ENCODE assay signal across 12 cellular contexts in the genomic region with DNA sequence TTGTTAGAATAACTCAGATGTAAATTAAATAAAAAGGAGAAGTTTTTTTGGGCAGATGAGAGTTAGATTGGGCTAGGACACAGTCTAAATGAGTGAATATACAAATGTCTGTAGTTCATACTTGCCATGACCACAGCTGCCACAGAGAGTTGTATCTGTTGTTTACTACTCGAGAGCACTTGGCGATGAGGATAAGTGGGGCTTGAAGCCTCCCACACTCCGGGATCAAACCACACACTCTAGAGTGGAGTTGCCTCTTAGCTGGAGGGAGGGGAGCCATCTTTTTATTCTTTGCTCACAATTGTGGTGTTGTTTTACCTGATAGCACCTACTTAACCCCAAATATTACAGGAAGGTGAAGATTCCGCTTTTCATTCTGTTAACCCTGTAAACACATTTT. TPM values are rescaled to one million over a fixed set of nuclear protein-coding genes. Genes with fewer than 3 reads are reported as not detected.
"Had no signal": no experiment of that assay in that cellular context is flagged by ENCODE, and none has a peak within 500 bp of the region (broad histone marks: within the 10 kb centered on the region; RNA-seq: fewer than 3 reads in every experiment).

No MANE protein-coding gene starts in this region.

- H3K27ac ChIP-seq: neural progenitor cell, ovary, right lobe of liver, WERI-Rb-1 had no signal

- H3K4me1 Mint-ChIP-seq: activated CD8-positive, alpha-beta memory T cell treated with anti-CD3 and anti-CD28 coated beads, Interleukin-2, amount 10 ng/mL, durations not matched to agents 7 days and 5 days; naive B cell; neural progenitor cell; stimulated activated naive CD8-positive, alpha-beta T cell treated with anti-CD3 and anti-CD28 coated beads, Interleukin-15, amount 100 ng/mL, for 72 hours had no signal

- H3K4me3 ChIP-seq: neural progenitor cell, ovary, right lobe of liver had no signal

- H3K36me3 Mint-ChIP-seq: activated CD4-positive, alpha-beta memory T cell treated with anti-CD3 and anti-CD28 coated beads for 36 hours; activated CD8-positive, alpha-beta memory T cell treated with anti-CD3 and anti-CD28 coated beads, Interleukin-2, amount 10 ng/mL, durations not matched to agents 7 days and 5 days; naive B cell; neural progenitor cell had no signal

- H3K4me2 ChIP-seq: neural progenitor cell had no signal

- H3K4me3 Mint-ChIP-seq: activated CD4-positive, alpha-beta memory T cell treated with anti-CD3 and anti-CD28 coated beads for 36 hours; activated CD8-positive, alpha-beta memory T cell treated with anti-CD3 and anti-CD28 coated beads, Interleukin-2, amount 10 ng/mL, durations not matched to agents 7 days and 5 days; activated T-cell treated with anti-CD3 and anti-CD28 coated beads, Interleukin-2, amount 50 U/mL, for 24 hours; naive B cell; neural progenitor cell; stimulated activated naive CD8-positive, alpha-beta T cell treated with anti-CD3 and anti-CD28 coated beads, Interleukin-15, amount 100 ng/mL, for 72 hours had no signal

- H3K36me3 ChIP-seq: neural progenitor cell, ovary, right lobe of liver, WERI-Rb-1 had no signal

- H3K27me3 ChIP-seq: neural progenitor cell, ovary, right lobe of liver had no signal

- H3K4me1 ChIP-seq: right lobe of liver had no signal

- H3K9me3 Mint-ChIP-seq: activated CD4-positive, alpha-beta memory T cell treated with anti-CD3 and anti-CD28 coated beads for 36 hours; activated T-cell treated with anti-CD3 and anti-CD28 coated beads, Interleukin-2, amount 50 U/mL, for 24 hours; naive B cell; neural progenitor cell; stimulated activated naive CD8-positive, alpha-beta T cell treated with anti-CD3 and anti-CD28 coated beads, Interleukin-15, amount 100 ng/mL, for 72 hours had no signal

- H3K9ac ChIP-seq: neural progenitor cell had no signal

- DNase-seq: activated CD4-positive, alpha-beta memory T cell treated with anti-CD3 and anti-CD28 coated beads for 36 hours; activated CD8-positive, alpha-beta memory T cell treated with anti-CD3 and anti-CD28 coated beads, Interleukin-2, amount 10 ng/mL, durations not matched to agents 7 days and 5 days; activated naive CD4-positive, alpha-beta T cell treated with anti-CD3 and anti-CD28 coated beads, Interleukin-2, amount 50 U/mL, for 16 hours; activated T-cell treated with anti-CD3 and anti-CD28 coated beads, Interleukin-2, amount 50 U/mL, for 24 hours; naive B cell; ovary; right lobe of liver; stimulated activated naive CD8-positive, alpha-beta T cell treated with anti-CD3 and anti-CD28 coated beads, Interleukin-15, amount 100 ng/mL, for 72 hours; WERI-Rb-1 had no signal

- H3K27me3 Mint-ChIP-seq: activated T-cell treated with anti-CD3 and anti-CD28 coated beads, Interleukin-2, amount 50 U/mL, for 24 hours had no signal

- ATAC-seq: activated CD8-positive, alpha-beta memory T cell treated with anti-CD3 and anti-CD28 coated beads, Interleukin-2, amount 10 ng/mL, durations not matched to agents 7 days and 5 days; esophagus mucosa; right lobe of liver; stimulated activated naive CD8-positive, alpha-beta T cell treated with anti-CD3 and anti-CD28 coated beads, Interleukin-15, amount 100 ng/mL, for 72 hours had no signal

- H3K27ac Mint-ChIP-seq: activated CD4-positive, alpha-beta memory T cell treated with anti-CD3 and anti-CD28 coated beads for 36 hours; activated CD8-positive, alpha-beta memory T cell treated with anti-CD3 and anti-CD28 coated beads, Interleukin-2, amount 10 ng/mL, durations not matched to agents 7 days and 5 days; activated T-cell treated with anti-CD3 and anti-CD28 coated beads, Interleukin-2, amount 50 U/mL, for 24 hours; neural progenitor cell had no signal

- H3K9me3 ChIP-seq: ovary, right lobe of liver had no signal

RNA-seq across cellular contexts. Expression of gene BEST3, which starts 27.5 kb away (rescaled TPM):
- total RNA-seq: activated CD4-positive, alpha-beta memory T cell treated with anti-CD3 and anti-CD28 coated beads for 36 hours; activated CD8-positive, alpha-beta memory T cell treated with anti-CD3 and anti-CD28 coated beads, Interleukin-2, amount 10 ng/mL, durations not matched to agents 7 days and 5 days; esophagus mucosa; ovary; right lobe of liver had no signal
- polyA plus RNA-seq: urinary bladder had no signal
